8 cellular contexts compared by ENCODE assay signal in the genomic region with DNA sequence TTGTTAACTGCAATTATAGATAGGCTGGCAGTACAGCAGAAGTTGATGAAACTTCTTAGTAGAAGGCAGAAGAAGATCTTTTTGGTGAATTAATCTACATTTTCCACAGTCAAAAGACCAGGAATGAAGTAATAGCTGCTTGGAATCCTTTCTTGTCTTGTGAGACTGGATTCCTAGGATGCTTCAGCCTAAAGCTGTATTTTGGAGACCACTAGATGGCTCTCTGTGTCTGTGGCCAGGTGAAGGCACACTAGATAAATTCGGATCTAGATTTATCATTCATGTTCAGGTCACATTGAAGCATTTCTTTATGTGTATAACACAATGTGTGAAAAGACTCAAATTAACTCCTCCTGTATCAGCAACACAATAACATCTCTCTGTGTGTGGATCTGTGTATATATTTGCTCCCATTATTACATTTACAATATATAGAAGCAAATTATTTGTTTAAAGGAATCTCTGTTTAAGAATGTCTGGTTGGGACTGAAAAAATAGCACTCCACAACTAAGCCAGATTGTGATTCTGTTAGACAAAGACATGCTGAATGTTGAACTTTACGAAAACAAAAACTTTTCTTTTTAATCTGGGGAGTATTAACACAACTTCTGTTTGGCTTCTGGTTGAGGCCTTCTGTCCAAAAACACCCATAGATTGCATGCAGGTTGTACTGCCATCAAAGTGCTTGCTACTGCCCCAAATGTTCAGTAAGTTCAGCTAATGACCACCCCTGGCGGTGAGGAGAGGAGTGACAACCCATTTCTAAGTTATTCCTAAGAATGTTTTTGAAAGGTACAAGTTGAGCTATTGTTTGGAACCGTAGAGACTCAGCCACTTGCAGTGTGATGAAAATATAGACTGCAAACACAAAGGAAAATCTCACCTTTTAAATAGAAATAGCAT. TPM values are rescaled to one million over a fixed set of nuclear protein-coding genes. Genes with fewer than 3 reads are reported as not detected.
DNase-seq lines count a peak whose midpoint lies in the region; ATAC-seq, FAIRE-seq and TF ChIP-seq lines count a peak whose summit lies in the region.

No MANE protein-coding gene starts in this region.

- H3K27me3 Mint-ChIP-seq in astrocyte (ENCODE audit: low read depth, unreplicated experiment), result peaks cover 13% of the 10 kb centered on the region
- H3K27me3 Mint-ChIP-seq in natural killer cell treated with Interleukin-12 subunit alpha and Interleukin-12 subunit beta and Interleukin-15 and Interleukin-18, amount 100 ng/mL, for 72 hours, result no peaks in the 10 kb centered on the region

- no peak overlapping the region for H3K27ac Mint-ChIP-seq in astrocyte (ENCODE audit: unreplicated experiment)
- H3K27ac Mint-ChIP-seq in natural killer cell treated with Interleukin-12 subunit alpha and Interleukin-12 subunit beta and Interleukin-15 and Interleukin-18, amount 100 ng/mL, for 72 hours, result no peak overlapping the region

- no peak overlapping the region for H3K9ac ChIP-seq in astrocyte (ENCODE audit: low read length)

- H3K4me3 ChIP-seq in HFF-Myc (replicated peaks; ENCODE audit: low read depth, low read length) (no peak overlapping the region), astrocyte (ENCODE audit: insufficient read depth, low read depth, low read length) (no peak overlapping the region), right lobe of liver (no peak overlapping the region)

- FAIRE-seq in astrocyte (lab: Jason Lieb, UNC), result peak; percentile 69

- intact Hi-C loops in right lobe of liver (cut with DNase I), result loop anchor here in 1 of 2 donors (10.0 kb wide), 1 partner anchor 123 kb away; no protein-coding TSS in a partner anchor

- no peaks in the 10 kb centered on the region for H3K36me3 ChIP-seq in astrocyte (ENCODE audit: insufficient read depth, low read length)
- no peaks in the 10 kb centered on the region for H3K36me3 ChIP-seq in right lobe of liver

- H3K4me1 ChIP-seq in astrocyte (ENCODE audit: insufficient read depth, low read length) (no peaks in the 10 kb centered on the region), right lobe of liver (no peaks in the 10 kb centered on the region)

- TF ChIP-seq POLR2A in right lobe of liver (IDR thresholded peaks at IDR 0.05), result no peak

- peak; percentile 20 to 41 for DNase-seq in AML-193 (lab: John Stamatoyannopoulos, UW)
- DNase-seq in HFF-Myc (ENCODE audit: extremely low read depth, low read depth), result no peak
- DNase-seq in NAMALWA (ENCODE audit: low spot score), result peak; percentile 52
- no peak for DNase-seq in astrocyte (ENCODE audit: low read depth)
- no peak for DNase-seq in right lobe of liver
- no peak for DNase-seq in natural killer cell treated with Interleukin-12 subunit alpha and Interleukin-12 subunit beta and Interleukin-15 and Interleukin-18, amount 100 ng/mL, for 72 hours (ENCODE audit: low spot score)

- H3K79me2 ChIP-seq in astrocyte (ENCODE audit: insufficient read depth, low read length), result no peaks in the 10 kb centered on the region

- H3K9me3 ChIP-seq in astrocyte (ENCODE audit: insufficient read depth, low read depth, low read length) (no peaks in the 10 kb centered on the region), right lobe of liver (no peaks in the 10 kb centered on the region)

- no peak overlapping the region for H2AFZ ChIP-seq in astrocyte (ENCODE audit: low read depth, low read length)

- no peaks in the 10 kb centered on the region for H3K4me1 Mint-ChIP-seq in astrocyte (ENCODE audit: low read depth, unreplicated experiment)
- H3K4me1 Mint-ChIP-seq in natural killer cell treated with Interleukin-12 subunit alpha and Interleukin-12 subunit beta and Interleukin-15 and Interleukin-18, amount 100 ng/mL, for 72 hours (ENCODE audit: low read depth in 2 of 2), result no peaks in the 10 kb centered on the region

- H3K27me3 ChIP-seq in astrocyte (ENCODE audit: insufficient read depth, low read length) (no peaks in the 10 kb centered on the region), right lobe of liver (no peaks in the 10 kb centered on the region)

- H3K4me3 Mint-ChIP-seq in astrocyte (ENCODE audit: unreplicated experiment), result no peak overlapping the region
- no peak overlapping the region for H3K4me3 Mint-ChIP-seq in natural killer cell treated with Interleukin-12 subunit alpha and Interleukin-12 subunit beta and Interleukin-15 and Interleukin-18, amount 100 ng/mL, for 72 hours

- H3K9me3 Mint-ChIP-seq in astrocyte (ENCODE audit: unreplicated experiment), result no peaks in the 10 kb centered on the region
- H3K9me3 Mint-ChIP-seq in natural killer cell treated with Interleukin-12 subunit alpha and Interleukin-12 subunit beta and Interleukin-15 and Interleukin-18, amount 100 ng/mL, for 72 hours, result peaks cover 3% of the 10 kb centered on the region

- peak; percentile 80 for TF ChIP-seq CTCF in GM12872 (IDR thresholded peaks at IDR 0.05; ENCODE audit: insufficient read depth, low read depth, low read length)
- peak; percentile 56 for TF ChIP-seq CTCF in HFF-Myc (IDR thresholded peaks at IDR 0.05; ENCODE audit: low read depth, low read length, missing control alignments)
- peak; percentile 41 for TF ChIP-seq CTCF in astrocyte (IDR thresholded peaks at IDR 0.05; ENCODE audit: insufficient read depth, low read depth, low read length)
- TF ChIP-seq CTCF in right lobe of liver (IDR thresholded peaks at IDR 0.05), result peak; percentile 39 to 62 (median 56)

- H3K27ac ChIP-seq in astrocyte (ENCODE audit: low read depth, low read length) (no peak overlapping the region), right lobe of liver (no peak overlapping the region)

- ATAC-seq in right lobe of liver (peak; percentile 79 to 87 (median 82)), HG03045 (IDR thresholded peaks at IDR 0.05; ENCODE audit: unreplicated experiment) (no peak)
- no peak for ATAC-seq in natural killer cell treated with Interleukin-12 subunit alpha and Interleukin-12 subunit beta and Interleukin-15 and Interleukin-18, amount 100 ng/mL, for 72 hours

- no peaks in the 10 kb centered on the region for H3K36me3 Mint-ChIP-seq in astrocyte (ENCODE audit: low read depth, unreplicated experiment)
- H3K36me3 Mint-ChIP-seq in natural killer cell treated with Interleukin-12 subunit alpha and Interleukin-12 subunit beta and Interleukin-15 and Interleukin-18, amount 100 ng/mL, for 72 hours, result no peaks in the 10 kb centered on the region

- WGBS in right lobe of liver (ENCODE audit: insufficient coverage, low coverage, low lambda C conversion rate, missing lambda C conversion rate), result 46% methylated on average over 4 of the region's 4 CpGs

- no peaks in the 10 kb centered on the region for H4K20me1 ChIP-seq in astrocyte (ENCODE audit: insufficient read depth, low read length)

- no peak overlapping the region for H3K4me2 ChIP-seq in astrocyte (ENCODE audit: low read length)

RNA-seq across cellular contexts. Expression of a gene that starts 10.6 kb away (rescaled TPM):
- not detected in 2 replicates for total RNA-seq in astrocyte
- total RNA-seq in right lobe of liver, result under 1 TPM in 5 of 6 experiments, not detected in 1; 0.05 to 0.44 (median 0.09) TPM
- not detected for total RNA-seq in natural killer cell treated with Interleukin-12 subunit alpha and Interleukin-12 subunit beta and Interleukin-15 and Interleukin-18, amount 100 ng/mL, for 72 hours

Comparison
In these comparisons a context has a peak if more than half of its experiments do, and no peak if none do; other contexts are left out.
1. DNase-seq: peak in AML-193 (2 of 2) and NAMALWA (single experiment); none in HFF-Myc (single experiment), astrocyte (single experiment), right lobe of liver (0 of 3) and natural killer cell treated with Interleukin-12 subunit alpha and Interleukin-12 subunit beta and Interleukin-15 and Interleukin-18, amount 100 ng/mL, for 72 hours (single experiment).
2. ATAC-seq: peak in right lobe of liver (4 of 4); none in natural killer cell treated with Interleukin-12 subunit alpha and Interleukin-12 subunit beta and Interleukin-15 and Interleukin-18, amount 100 ng/mL, for 72 hours (0 of 2) and HG03045 (single experiment).
3. Peak in every context shown above with its lines, with median percentiles within 50 percentile points of each other: CTCF ChIP-seq.